Comparison of ENCODE assay signal across 1 cellular context in the genomic region with DNA sequence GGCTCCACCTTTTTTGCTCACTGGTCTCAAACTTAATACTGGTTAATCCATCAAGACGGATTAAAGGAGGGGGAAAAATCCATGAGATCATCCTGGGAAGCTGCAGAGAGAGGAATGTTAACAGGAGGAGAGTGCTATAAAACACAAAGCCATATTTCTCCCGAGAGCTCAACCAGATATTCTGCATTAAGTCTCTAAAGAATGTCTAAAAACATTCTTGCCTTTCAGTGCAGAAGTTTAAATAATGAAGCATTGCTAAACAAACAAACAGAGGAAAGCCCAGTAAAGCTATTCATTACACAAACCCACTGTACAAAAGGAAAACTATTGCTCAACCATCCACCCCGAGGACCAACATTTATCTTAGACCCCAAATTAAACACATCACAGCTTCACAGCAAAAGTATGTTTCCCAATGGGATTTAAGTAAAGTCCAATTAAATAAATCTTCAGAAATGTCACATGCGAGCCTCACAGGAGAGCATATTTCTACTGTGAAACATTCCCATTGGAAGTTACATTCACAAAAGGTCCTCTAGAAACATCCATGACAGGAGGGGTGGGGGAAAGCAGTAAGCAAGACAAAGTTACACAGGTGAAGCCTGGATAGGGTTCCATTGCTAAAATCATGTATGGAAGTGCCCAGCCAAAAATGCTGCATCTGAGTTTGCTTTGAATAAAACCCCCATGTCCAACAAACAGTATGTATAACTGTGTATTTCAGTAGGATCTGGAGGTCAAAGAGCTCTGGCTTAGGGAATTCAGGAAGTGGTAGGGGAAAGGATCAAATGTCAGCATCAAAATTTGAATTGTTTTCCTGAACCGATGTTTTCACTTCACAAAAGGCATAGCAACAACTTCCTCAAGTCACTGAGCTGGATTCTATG.
TF ChIP-seq lines count a peak whose summit lies in the region.

No MANE protein-coding gene starts in this region.

TF ChIP-seq in HEK293, 187 proteins besides CTCF, POLR2A, EP300 and RAD21 (continued from another document and continues in another):
- peak; percentile 81 for TF ChIP-seq ZNF843 (tag by site-specific recombination; IDR thresholded peaks at IDR 0.05)
- no peak for TF ChIP-seq ZNF140 (tag by site-specific recombination; IDR thresholded peaks at IDR 0.05)
- TF ChIP-seq BCL11A (tag by site-specific recombination; IDR thresholded peaks at IDR 0.05; ENCODE audit: low read depth), result 0 out of 2 replicates have a peak, but pooled peaks have one; percentile 48
- 0 out of 2 replicates have a peak, but pooled peaks have one; percentile 26 for TF ChIP-seq ZBTB1 (tag by site-specific recombination; IDR thresholded peaks at IDR 0.05)
- no peak; the same call in 1 of the 2 replicates for TF ChIP-seq PRDM4 (tag by site-specific recombination; IDR thresholded peaks at IDR 0.05)
- TF ChIP-seq ZNF391 (tag by site-specific recombination; IDR thresholded peaks at IDR 0.05; ENCODE audit: borderline replicate concordance, low read depth), result no peak
- TF ChIP-seq, protein P1, sequence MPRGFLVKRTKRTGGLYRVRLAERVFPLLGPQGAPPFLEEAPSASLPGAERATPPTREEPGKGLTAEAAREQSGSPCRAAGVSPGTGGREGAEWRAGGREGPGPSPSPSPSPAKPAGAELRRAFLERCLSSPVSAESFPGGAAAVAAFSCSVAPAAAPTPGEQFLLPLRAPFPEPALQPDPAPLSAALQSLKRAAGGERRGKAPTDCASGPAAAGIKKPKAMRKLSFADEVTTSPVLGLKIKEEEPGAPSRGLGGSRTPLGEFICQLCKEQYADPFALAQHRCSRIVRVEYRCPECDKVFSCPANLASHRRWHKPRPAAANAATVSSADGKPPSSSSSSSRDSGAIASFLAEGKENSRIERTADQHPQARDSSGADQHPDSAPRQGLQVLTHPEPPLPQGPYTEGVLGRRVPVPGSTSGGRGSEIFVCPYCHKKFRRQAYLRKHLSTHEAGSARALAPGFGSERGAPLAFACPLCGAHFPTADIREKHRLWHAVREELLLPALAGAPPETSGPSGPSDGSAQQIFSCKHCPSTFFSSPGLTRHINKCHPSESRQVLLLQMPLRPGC (tag by site-specific recombination; IDR thresholded peaks at IDR 0.05), result peak; percentile 54
- peak; percentile 35; the same call in 1 of the 2 replicates for TF ChIP-seq ZBTB17 (tag by site-specific recombination; IDR thresholded peaks at IDR 0.05)
- TF ChIP-seq ZEB2 (tag by site-specific recombination; IDR thresholded peaks at IDR 0.05), result peak; percentile 95
- 0 out of 2 replicates have a peak, but pooled peaks have one; percentile 18 for TF ChIP-seq GLIS1 (tag by site-specific recombination; IDR thresholded peaks at IDR 0.05)
- TF ChIP-seq, protein P2, sequence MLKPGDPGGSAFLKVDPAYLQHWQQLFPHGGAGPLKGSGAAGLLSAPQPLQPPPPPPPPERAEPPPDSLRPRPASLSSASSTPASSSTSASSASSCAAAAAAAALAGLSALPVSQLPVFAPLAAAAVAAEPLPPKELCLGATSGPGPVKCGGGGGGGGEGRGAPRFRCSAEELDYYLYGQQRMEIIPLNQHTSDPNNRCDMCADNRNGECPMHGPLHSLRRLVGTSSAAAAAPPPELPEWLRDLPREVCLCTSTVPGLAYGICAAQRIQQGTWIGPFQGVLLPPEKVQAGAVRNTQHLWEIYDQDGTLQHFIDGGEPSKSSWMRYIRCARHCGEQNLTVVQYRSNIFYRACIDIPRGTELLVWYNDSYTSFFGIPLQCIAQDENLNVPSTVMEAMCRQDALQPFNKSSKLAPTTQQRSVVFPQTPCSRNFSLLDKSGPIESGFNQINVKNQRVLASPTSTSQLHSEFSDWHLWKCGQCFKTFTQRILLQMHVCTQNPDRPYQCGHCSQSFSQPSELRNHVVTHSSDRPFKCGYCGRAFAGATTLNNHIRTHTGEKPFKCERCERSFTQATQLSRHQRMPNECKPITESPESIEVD (tag by site-specific recombination; IDR thresholded peaks at IDR 0.05), result peak; percentile 94
- no peak for TF ChIP-seq ZNF596 (tag by site-specific recombination; IDR thresholded peaks at IDR 0.05)
- no peak for TF ChIP-seq KLF8 (tag by site-specific recombination; IDR thresholded peaks at IDR 0.05)
- TF ChIP-seq, protein P3, sequence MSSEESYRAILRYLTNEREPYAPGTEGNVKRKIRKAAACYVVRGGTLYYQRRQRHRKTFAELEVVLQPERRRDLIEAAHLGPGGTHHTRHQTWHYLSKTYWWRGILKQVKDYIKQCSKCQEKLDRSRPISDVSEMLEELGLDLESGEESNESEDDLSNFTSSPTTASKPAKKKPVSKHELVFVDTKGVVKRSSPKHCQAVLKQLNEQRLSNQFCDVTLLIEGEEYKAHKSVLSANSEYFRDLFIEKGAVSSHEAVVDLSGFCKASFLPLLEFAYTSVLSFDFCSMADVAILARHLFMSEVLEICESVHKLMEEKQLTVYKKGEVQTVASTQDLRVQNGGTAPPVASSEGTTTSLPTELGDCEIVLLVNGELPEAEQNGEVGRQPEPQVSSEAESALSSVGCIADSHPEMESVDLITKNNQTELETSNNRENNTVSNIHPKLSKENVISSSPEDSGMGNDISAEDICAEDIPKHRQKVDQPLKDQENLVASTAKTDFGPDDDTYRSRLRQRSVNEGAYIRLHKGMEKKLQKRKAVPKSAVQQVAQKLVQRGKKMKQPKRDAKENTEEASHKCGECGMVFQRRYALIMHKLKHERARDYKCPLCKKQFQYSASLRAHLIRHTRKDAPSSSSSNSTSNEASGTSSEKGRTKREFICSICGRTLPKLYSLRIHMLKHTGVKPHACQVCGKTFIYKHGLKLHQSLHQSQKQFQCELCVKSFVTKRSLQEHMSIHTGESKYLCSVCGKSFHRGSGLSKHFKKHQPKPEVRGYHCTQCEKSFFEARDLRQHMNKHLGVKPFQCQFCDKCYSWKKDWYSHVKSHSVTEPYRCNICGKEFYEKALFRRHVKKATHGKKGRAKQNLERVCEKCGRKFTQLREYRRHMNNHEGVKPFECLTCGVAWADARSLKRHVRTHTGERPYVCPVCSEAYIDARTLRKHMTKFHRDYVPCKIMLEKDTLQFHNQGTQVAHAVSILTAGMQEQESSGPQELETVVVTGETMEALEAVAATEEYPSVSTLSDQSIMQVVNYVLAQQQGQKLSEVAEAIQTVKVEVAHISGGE (tag by site-specific recombination; conservative IDR thresholded peaks at IDR 0.05; ENCODE audit: low read depth), result no peak
- TF ChIP-seq ZBTB26 (tag by site-specific recombination; optimal IDR thresholded peaks at IDR 0.05), result no peak
- TF ChIP-seq OVOL3 (tag by site-specific recombination; IDR thresholded peaks at IDR 0.05), result no peak
- TF ChIP-seq, protein P4, sequence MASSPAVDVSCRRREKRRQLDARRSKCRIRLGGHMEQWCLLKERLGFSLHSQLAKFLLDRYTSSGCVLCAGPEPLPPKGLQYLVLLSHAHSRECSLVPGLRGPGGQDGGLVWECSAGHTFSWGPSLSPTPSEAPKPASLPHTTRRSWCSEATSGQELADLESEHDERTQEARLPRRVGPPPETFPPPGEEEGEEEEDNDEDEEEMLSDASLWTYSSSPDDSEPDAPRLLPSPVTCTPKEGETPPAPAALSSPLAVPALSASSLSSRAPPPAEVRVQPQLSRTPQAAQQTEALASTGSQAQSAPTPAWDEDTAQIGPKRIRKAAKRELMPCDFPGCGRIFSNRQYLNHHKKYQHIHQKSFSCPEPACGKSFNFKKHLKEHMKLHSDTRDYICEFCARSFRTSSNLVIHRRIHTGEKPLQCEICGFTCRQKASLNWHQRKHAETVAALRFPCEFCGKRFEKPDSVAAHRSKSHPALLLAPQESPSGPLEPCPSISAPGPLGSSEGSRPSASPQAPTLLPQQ (tag by site-specific recombination; IDR thresholded peaks at IDR 0.05), result no peak
- TF ChIP-seq, protein P5, sequence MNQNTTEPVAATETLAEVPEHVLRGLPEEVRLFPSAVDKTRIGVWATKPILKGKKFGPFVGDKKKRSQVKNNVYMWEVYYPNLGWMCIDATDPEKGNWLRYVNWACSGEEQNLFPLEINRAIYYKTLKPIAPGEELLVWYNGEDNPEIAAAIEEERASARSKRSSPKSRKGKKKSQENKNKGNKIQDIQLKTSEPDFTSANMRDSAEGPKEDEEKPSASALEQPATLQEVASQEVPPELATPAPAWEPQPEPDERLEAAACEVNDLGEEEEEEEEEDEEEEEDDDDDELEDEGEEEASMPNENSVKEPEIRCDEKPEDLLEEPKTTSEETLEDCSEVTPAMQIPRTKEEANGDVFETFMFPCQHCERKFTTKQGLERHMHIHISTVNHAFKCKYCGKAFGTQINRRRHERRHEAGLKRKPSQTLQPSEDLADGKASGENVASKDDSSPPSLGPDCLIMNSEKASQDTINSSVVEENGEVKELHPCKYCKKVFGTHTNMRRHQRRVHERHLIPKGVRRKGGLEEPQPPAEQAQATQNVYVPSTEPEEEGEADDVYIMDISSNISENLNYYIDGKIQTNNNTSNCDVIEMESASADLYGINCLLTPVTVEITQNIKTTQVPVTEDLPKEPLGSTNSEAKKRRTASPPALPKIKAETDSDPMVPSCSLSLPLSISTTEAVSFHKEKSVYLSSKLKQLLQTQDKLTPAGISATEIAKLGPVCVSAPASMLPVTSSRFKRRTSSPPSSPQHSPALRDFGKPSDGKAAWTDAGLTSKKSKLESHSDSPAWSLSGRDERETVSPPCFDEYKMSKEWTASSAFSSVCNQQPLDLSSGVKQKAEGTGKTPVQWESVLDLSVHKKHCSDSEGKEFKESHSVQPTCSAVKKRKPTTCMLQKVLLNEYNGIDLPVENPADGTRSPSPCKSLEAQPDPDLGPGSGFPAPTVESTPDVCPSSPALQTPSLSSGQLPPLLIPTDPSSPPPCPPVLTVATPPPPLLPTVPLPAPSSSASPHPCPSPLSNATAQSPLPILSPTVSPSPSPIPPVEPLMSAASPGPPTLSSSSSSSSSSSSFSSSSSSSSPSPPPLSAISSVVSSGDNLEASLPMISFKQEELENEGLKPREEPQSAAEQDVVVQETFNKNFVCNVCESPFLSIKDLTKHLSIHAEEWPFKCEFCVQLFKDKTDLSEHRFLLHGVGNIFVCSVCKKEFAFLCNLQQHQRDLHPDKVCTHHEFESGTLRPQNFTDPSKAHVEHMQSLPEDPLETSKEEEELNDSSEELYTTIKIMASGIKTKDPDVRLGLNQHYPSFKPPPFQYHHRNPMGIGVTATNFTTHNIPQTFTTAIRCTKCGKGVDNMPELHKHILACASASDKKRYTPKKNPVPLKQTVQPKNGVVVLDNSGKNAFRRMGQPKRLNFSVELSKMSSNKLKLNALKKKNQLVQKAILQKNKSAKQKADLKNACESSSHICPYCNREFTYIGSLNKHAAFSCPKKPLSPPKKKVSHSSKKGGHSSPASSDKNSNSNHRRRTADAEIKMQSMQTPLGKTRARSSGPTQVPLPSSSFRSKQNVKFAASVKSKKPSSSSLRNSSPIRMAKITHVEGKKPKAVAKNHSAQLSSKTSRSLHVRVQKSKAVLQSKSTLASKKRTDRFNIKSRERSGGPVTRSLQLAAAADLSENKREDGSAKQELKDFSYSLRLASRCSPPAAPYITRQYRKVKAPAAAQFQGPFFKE (tag by site-specific recombination; IDR thresholded peaks at IDR 0.05; ENCODE audit: borderline replicate concordance), result no peak
- TF ChIP-seq ZNF155 (tag by site-specific recombination; IDR thresholded peaks at IDR 0.05), result no peak
- TF ChIP-seq ZNF585B (tag by site-specific recombination; IDR thresholded peaks at IDR 0.05), result no peak
- no peak for TF ChIP-seq ZBTB20 (tag by site-specific recombination; IDR thresholded peaks at IDR 0.05)
- no peak for TF ChIP-seq EGR2 (tag by site-specific recombination; IDR thresholded peaks at IDR 0.05; ENCODE audit: low read depth)
- TF ChIP-seq ZBTB8A (tag by site-specific recombination; IDR thresholded peaks at IDR 0.05), result no peak
- TF ChIP-seq, protein P6, sequence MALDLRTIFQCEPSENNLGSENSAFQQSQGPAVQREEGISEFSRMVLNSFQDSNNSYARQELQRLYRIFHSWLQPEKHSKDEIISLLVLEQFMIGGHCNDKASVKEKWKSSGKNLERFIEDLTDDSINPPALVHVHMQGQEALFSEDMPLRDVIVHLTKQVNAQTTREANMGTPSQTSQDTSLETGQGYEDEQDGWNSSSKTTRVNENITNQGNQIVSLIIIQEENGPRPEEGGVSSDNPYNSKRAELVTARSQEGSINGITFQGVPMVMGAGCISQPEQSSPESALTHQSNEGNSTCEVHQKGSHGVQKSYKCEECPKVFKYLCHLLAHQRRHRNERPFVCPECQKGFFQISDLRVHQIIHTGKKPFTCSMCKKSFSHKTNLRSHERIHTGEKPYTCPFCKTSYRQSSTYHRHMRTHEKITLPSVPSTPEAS (tag by site-specific recombination; IDR thresholded peaks at IDR 0.05), result no peak
- TF ChIP-seq REPIN1 (tag by site-specific recombination; IDR thresholded peaks at IDR 0.05; ENCODE audit: low read depth), result no peak
- TF ChIP-seq ZNF23 (tag by site-specific recombination; IDR thresholded peaks at IDR 0.05; ENCODE audit: borderline replicate concordance), result no peak
- TF ChIP-seq AEBP2 (tag by site-specific recombination; IDR thresholded peaks at IDR 0.05; ENCODE audit: borderline replicate concordance), result no peak
- TF ChIP-seq ZNF555 (tag by site-specific recombination; conservative IDR thresholded peaks at IDR 0.05), result no peak
- TF ChIP-seq ZNF202 (tag by site-specific recombination; IDR thresholded peaks at IDR 0.05; ENCODE audit: borderline replicate concordance), result no peak
- TF ChIP-seq ZNF366 (tag by site-specific recombination; conservative IDR thresholded peaks at IDR 0.05), result no peak
